1 cellular context compared by ENCODE assay signal in the genomic region with DNA sequence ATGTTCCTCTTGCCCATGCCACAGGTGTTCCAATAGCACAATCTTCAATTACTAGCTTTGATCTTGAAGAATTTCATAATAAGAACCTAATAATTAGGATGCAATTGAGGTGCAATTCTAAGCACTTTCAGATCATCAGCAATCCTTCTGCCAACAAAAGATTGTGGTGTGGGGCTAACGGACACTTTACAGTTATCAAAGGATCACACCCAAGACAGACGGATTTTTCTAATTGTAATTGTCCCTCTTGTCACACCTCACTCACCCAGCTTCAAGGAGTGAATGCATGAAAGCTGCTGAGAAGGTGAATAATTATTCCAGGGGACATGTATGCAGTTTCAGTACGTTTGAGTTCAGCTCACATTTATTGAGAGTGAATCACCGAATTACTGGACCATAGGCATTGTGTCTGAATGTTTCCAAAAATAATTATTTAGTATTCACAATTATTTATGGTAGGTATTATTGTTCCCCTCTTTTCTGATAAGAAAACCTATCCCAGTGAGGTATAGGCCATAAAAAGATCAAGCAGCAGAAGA.
TF ChIP-seq lines count a peak whose summit lies in the region.

No MANE protein-coding gene starts in this region.

TF ChIP-seq in K562, 482 proteins besides CTCF, POLR2A, EP300 and RAD21 (continued from another document and continues in another):
- TF ChIP-seq PHB2 (IDR thresholded peaks at IDR 0.05; ENCODE audit: low read depth) (no peak), ZNF354B (CRISPR knock-in tag; IDR thresholded peaks at IDR 0.05) (no peak), THAP7 (CRISPR knock-in tag; IDR thresholded peaks at IDR 0.05) (no peak), ZNF586 (CRISPR knock-in tag; conservative IDR thresholded peaks at IDR 0.05) (no peak), NR3C1 (CRISPR knock-in tag; IDR thresholded peaks at IDR 0.05) (no peak), ADNP (tag; IDR thresholded peaks at IDR 0.05) (no peak), ZNF592 (IDR thresholded peaks at IDR 0.05) (no peak), CBFA2T2 (conservative IDR thresholded peaks at IDR 0.05) (peak; percentile 30; the same call in 1 of the 2 replicates), RBM34 (IDR thresholded peaks at IDR 0.05; ENCODE audit: borderline replicate concordance, insufficient read depth, low read length) (no peak), TRIM25 (IDR thresholded peaks at IDR 0.05; ENCODE audit: borderline replicate concordance) (no peak), ZBTB1 (CRISPR knock-in tag; IDR thresholded peaks at IDR 0.05; ENCODE audit: borderline replicate concordance, low read depth) (no peak), C11orf30 (IDR thresholded peaks at IDR 0.05; ENCODE audit: low read depth) (no peak), PCBP2 (IDR thresholded peaks at IDR 0.05; ENCODE audit: low read depth, low read length, poor library complexity, severe bottlenecking) (no peak), ZNF12 (CRISPR knock-in tag; IDR thresholded peaks at IDR 0.05) (no peak), ZNF347 (CRISPR knock-in tag; IDR thresholded peaks at IDR 0.05; ENCODE audit: low read depth) (no peak), MYC (IDR thresholded peaks at IDR 0.05; ENCODE audit: low read depth, low read length) (no peak), MYC (CRISPR knock-in tag; IDR thresholded peaks at IDR 0.05; ENCODE audit: borderline replicate concordance, low read depth) (no peak), HLTF (IDR thresholded peaks at IDR 0.05) (no peak), KAT8 (IDR thresholded peaks at IDR 0.05; ENCODE audit: low read depth) (no peak), ZNF184 (CRISPR knock-in tag; IDR thresholded peaks at IDR 0.05) (no peak), ZNF274 (IDR thresholded peaks at IDR 0.05; ENCODE audit: borderline replicate concordance, low read depth, low read length) (no peak), MTA1 (IDR thresholded peaks at IDR 0.05; ENCODE audit: borderline replicate concordance) (no peak), KLF1 (tag; IDR thresholded peaks at IDR 0.05) (no peak), SMAD1 (IDR thresholded peaks at IDR 0.05; ENCODE audit: low read depth, low read length, partially characterized antibody) (no peak), SOX6 (IDR thresholded peaks at IDR 0.05) (peak; percentile 68), GATAD2B (IDR thresholded peaks at IDR 0.05; ENCODE audit: borderline replicate concordance) (no peak), MEIS2 (IDR thresholded peaks at IDR 0.05; ENCODE audit: partially characterized antibody) (peak; percentile 37), RAD51 (IDR thresholded peaks at IDR 0.05; ENCODE audit: borderline replicate concordance, low read depth) (no peak), DACH1 (IDR thresholded peaks at IDR 0.05; ENCODE audit: partially characterized antibody) (peak; percentile 43), GABPB2 (CRISPR knock-in tag; conservative IDR thresholded peaks at IDR 0.05) (no peak), ZNF324 (CRISPR knock-in tag; IDR thresholded peaks at IDR 0.05) (no peak), FOXA1 (IDR thresholded peaks at IDR 0.05; ENCODE audit: borderline replicate concordance) (no peak), KAT7 (CRISPR knock-in tag; IDR thresholded peaks at IDR 0.05; ENCODE audit: borderline replicate concordance) (no peak), ERF (CRISPR knock-in tag; IDR thresholded peaks at IDR 0.05) (no peak), DLX4 (CRISPR knock-in tag; IDR thresholded peaks at IDR 0.05) (no peak), ZNF311 (CRISPR knock-in tag; IDR thresholded peaks at IDR 0.05) (no peak), POLR3G (IDR thresholded peaks at IDR 0.05; ENCODE audit: extremely low read depth, insufficient read length, insufficient replicate concordance) (no peak), ELF1 (tag; IDR thresholded peaks at IDR 0.05) (no peak), TFAP4 (CRISPR knock-in tag; IDR thresholded peaks at IDR 0.05; ENCODE audit: borderline replicate concordance) (no peak), RBM39 (optimal IDR thresholded peaks at IDR 0.05; ENCODE audit: low read depth, low read length) (no peak), ILK (tag; IDR thresholded peaks at IDR 0.05; ENCODE audit: borderline replicate concordance, low read depth) (peak; percentile 9; the same call in 1 of the 2 replicates), POLR2G (IDR thresholded peaks at IDR 0.05; ENCODE audit: low read depth, low read length) (0 out of 2 replicates have a peak, but pooled peaks have one; percentile 16), HDAC6 (IDR thresholded peaks at IDR 0.05; ENCODE audit: low read depth, low read length) (no peak)
- TF ChIP-seq, protein P1, sequence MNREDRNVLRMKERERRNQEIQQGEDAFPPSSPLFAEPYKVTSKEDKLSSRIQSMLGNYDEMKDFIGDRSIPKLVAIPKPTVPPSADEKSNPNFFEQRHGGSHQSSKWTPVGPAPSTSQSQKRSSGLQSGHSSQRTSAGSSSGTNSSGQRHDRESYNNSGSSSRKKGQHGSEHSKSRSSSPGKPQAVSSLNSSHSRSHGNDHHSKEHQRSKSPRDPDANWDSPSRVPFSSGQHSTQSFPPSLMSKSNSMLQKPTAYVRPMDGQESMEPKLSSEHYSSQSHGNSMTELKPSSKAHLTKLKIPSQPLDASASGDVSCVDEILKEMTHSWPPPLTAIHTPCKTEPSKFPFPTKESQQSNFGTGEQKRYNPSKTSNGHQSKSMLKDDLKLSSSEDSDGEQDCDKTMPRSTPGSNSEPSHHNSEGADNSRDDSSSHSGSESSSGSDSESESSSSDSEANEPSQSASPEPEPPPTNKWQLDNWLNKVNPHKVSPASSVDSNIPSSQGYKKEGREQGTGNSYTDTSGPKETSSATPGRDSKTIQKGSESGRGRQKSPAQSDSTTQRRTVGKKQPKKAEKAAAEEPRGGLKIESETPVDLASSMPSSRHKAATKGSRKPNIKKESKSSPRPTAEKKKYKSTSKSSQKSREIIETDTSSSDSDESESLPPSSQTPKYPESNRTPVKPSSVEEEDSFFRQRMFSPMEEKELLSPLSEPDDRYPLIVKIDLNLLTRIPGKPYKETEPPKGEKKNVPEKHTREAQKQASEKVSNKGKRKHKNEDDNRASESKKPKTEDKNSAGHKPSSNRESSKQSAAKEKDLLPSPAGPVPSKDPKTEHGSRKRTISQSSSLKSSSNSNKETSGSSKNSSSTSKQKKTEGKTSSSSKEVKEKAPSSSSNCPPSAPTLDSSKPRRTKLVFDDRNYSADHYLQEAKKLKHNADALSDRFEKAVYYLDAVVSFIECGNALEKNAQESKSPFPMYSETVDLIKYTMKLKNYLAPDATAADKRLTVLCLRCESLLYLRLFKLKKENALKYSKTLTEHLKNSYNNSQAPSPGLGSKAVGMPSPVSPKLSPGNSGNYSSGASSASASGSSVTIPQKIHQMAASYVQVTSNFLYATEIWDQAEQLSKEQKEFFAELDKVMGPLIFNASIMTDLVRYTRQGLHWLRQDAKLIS (CRISPR knock-in tag; IDR thresholded peaks at IDR 0.05), result no peak
- TF ChIP-seq, protein P2, sequence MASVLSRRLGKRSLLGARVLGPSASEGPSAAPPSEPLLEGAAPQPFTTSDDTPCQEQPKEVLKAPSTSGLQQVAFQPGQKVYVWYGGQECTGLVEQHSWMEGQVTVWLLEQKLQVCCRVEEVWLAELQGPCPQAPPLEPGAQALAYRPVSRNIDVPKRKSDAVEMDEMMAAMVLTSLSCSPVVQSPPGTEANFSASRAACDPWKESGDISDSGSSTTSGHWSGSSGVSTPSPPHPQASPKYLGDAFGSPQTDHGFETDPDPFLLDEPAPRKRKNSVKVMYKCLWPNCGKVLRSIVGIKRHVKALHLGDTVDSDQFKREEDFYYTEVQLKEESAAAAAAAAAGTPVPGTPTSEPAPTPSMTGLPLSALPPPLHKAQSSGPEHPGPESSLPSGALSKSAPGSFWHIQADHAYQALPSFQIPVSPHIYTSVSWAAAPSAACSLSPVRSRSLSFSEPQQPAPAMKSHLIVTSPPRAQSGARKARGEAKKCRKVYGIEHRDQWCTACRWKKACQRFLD (CRISPR knock-in tag; IDR thresholded peaks at IDR 0.05), result no peak
- TF ChIP-seq, protein P3, sequence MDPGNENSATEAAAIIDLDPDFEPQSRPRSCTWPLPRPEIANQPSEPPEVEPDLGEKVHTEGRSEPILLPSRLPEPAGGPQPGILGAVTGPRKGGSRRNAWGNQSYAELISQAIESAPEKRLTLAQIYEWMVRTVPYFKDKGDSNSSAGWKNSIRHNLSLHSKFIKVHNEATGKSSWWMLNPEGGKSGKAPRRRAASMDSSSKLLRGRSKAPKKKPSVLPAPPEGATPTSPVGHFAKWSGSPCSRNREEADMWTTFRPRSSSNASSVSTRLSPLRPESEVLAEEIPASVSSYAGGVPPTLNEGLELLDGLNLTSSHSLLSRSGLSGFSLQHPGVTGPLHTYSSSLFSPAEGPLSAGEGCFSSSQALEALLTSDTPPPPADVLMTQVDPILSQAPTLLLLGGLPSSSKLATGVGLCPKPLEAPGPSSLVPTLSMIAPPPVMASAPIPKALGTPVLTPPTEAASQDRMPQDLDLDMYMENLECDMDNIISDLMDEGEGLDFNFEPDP (CRISPR knock-in tag; IDR thresholded peaks at IDR 0.05), result no peak
- TF ChIP-seq, protein P4, sequence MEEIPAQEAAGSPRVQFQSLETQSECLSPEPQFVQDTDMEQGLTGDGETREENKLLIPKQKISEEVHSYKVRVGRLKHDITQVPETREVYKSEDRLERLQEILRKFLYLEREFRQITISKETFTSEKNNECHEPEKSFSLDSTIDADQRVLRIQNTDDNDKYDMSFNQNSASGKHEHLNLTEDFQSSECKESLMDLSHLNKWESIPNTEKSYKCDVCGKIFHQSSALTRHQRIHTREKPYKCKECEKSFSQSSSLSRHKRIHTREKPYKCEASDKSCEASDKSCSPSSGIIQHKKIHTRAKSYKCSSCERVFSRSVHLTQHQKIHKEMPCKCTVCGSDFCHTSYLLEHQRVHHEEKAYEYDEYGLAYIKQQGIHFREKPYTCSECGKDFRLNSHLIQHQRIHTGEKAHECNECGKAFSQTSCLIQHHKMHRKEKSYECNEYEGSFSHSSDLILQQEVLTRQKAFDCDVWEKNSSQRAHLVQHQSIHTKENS (CRISPR knock-in tag; IDR thresholded peaks at IDR 0.05), result no peak
- TF ChIP-seq, protein P5, sequence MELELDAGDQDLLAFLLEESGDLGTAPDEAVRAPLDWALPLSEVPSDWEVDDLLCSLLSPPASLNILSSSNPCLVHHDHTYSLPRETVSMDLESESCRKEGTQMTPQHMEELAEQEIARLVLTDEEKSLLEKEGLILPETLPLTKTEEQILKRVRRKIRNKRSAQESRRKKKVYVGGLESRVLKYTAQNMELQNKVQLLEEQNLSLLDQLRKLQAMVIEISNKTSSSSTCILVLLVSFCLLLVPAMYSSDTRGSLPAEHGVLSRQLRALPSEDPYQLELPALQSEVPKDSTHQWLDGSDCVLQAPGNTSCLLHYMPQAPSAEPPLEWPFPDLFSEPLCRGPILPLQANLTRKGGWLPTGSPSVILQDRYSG (tag; conservative IDR thresholded peaks at IDR 0.05; ENCODE audit: low read depth), result no peak
